In the genomic region with DNA sequence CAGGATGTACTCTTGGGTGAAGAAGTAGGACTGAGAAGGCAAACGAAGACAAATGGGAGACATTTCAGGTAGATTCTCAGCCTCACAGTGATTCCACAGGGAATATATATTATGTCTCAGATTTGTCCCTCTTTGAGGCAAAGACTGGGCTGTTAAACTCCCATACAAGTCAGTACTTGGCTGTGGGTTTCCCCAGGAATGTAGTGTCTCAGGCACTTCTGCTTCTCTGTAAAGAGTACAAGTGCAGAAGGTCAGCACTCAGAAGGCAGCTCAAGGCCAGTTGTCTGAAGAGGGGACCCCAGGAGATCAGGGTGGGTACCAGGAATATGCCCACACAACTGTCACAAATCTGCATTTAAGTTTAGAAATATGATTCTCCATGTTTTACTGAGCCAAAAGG, we compare ENCODE assay signal across 18 cellular contexts. TPM values are rescaled to one million over a fixed set of nuclear protein-coding genes. Genes with fewer than 3 reads are reported as not detected.
DNase-seq lines count a peak whose midpoint lies in the region; ATAC-seq, FAIRE-seq and TF ChIP-seq lines count a peak whose summit lies in the region.
"Had no signal": no experiment of that assay in that cellular context is flagged by ENCODE, and none has a peak within 500 bp of the region (broad histone marks: within the 10 kb centered on the region; RNA-seq: fewer than 3 reads in every experiment).

No MANE protein-coding gene starts in this region.

- H3K36me3 Mint-ChIP-seq in Caco-2 (ENCODE audit: insufficient read depth, unreplicated experiment) (no peaks in the 10 kb centered on the region), GM23338 (ENCODE audit: low read depth) (no peaks in the 10 kb centered on the region)
- H3K36me3 Mint-ChIP-seq: CD14-positive monocyte; CD8-positive, alpha-beta T cell had no signal

- ATAC-seq in GM23338 (no peak), HG03135 (IDR thresholded peaks at IDR 0.05; ENCODE audit: unreplicated experiment) (no peak), GM19023 (IDR thresholded peaks at IDR 0.05; ENCODE audit: unreplicated experiment) (no peak)
- ATAC-seq: A549; CD8-positive, alpha-beta T cell; GM12878 had no signal

- H2AFZ ChIP-seq in GM23338: peak overlapping the region; percentile 38; the same call in 1 of the 2 replicates
- H2AFZ ChIP-seq in keratinocyte (ENCODE audit: control insufficient read depth, low read length): peak overlapping the region; percentile 50

- no peaks in the 10 kb centered on the region for H3K9me1 ChIP-seq in keratinocyte (ENCODE audit: control insufficient read depth, extremely low read depth, insufficient read depth, low read length)

- H3K9ac ChIP-seq in keratinocyte (ENCODE audit: control insufficient read depth, extremely low read depth, insufficient read depth, low read length) (no peak overlapping the region), subcutaneous abdominal adipose tissue (ENCODE audit: low read length in 5 of 5) (no peak overlapping the region)

- H3K9me3 ChIP-seq in Caco-2 (no peaks in the 10 kb centered on the region), keratinocyte (ENCODE audit: control insufficient read depth, low read depth, low read length) (no peaks in the 10 kb centered on the region), subcutaneous abdominal adipose tissue (ENCODE audit: control insufficient read depth in 5 of 5, low read length in 5 of 5) (no peaks in the 10 kb centered on the region)
- H3K9me3 ChIP-seq: A549, HAP-1 had no signal

- no peaks in the 10 kb centered on the region for H3K9me2 ChIP-seq in GM23338 (ENCODE audit: insufficient read depth)

- H3K9me3 Mint-ChIP-seq in Caco-2 (ENCODE audit: unreplicated experiment) (no peaks in the 10 kb centered on the region), GM23338 (no peaks in the 10 kb centered on the region)
- H3K9me3 Mint-ChIP-seq: CD8-positive, alpha-beta T cell had no signal

- no peaks in the 10 kb centered on the region for H3K79me2 ChIP-seq in GM23338 (replicated peaks; ENCODE audit: insufficient read depth)
- no peaks in the 10 kb centered on the region for H3K79me2 ChIP-seq in keratinocyte (ENCODE audit: control insufficient read depth, insufficient read depth, low read length)

- no peaks in the 10 kb centered on the region for H3K4me1 Mint-ChIP-seq in Caco-2 (ENCODE audit: low read depth, unreplicated experiment)
- H3K4me1 Mint-ChIP-seq in GM23338: peaks cover 4% of the 10 kb centered on the region; the same call in 1 of the 3 replicates

- H3K4me3 ChIP-seq in Caco-2 (ENCODE audit: low read depth, low read length) (no peak overlapping the region), GM23338 (no peak overlapping the region), keratinocyte (ENCODE audit: control insufficient read depth in 2 of 3, extremely low read depth in 1 of 3, insufficient read depth in 2 of 3, low read depth in 1 of 3, low read length in 3 of 3) (no peak overlapping the region), subcutaneous abdominal adipose tissue (ENCODE audit: low read depth in 1 of 5, low read length in 5 of 5) (no peak overlapping the region)
- H3K4me3 ChIP-seq: A549, GM12878, HAP-1 had no signal

- dilution Hi-C loops in keratinocyte (cut with MboI; ENCODE audit: extremely low pct_ligation_motif_present, low sequenced_read_pairs): no loop called here

- H3K4me2 ChIP-seq in GM23338 (no peak overlapping the region), keratinocyte (ENCODE audit: control insufficient read depth, extremely low read depth, insufficient read depth, low read depth, low read length) (peak overlapping the region; percentile 36)
- H3K4me2 ChIP-seq: A549 had no signal

- H3K27me3 Mint-ChIP-seq in Caco-2 (ENCODE audit: insufficient read depth, unreplicated experiment) (no peaks in the 10 kb centered on the region), GM23338 (ENCODE audit: insufficient read depth, low read depth, poor library complexity) (no peaks in the 10 kb centered on the region)

- no peaks in the 10 kb centered on the region for H3K36me3 ChIP-seq in Caco-2 (ENCODE audit: control insufficient read depth, insufficient read depth, low read length)
- H3K36me3 ChIP-seq in GM23338 (ENCODE audit: insufficient read depth): no peaks in the 10 kb centered on the region; the same call in 1 of the 2 replicates
- H3K36me3 ChIP-seq in keratinocyte (ENCODE audit: control insufficient read depth in 2 of 2, extremely low read depth in 1 of 2, insufficient read depth in 2 of 2, low read length in 2 of 2): no peaks in the 10 kb centered on the region
- no peaks in the 10 kb centered on the region for H3K36me3 ChIP-seq in subcutaneous abdominal adipose tissue (ENCODE audit: control insufficient read depth in 5 of 5, insufficient read depth in 5 of 5, low read length in 5 of 5)
- H3K36me3 ChIP-seq: HAP-1 had no signal

- BruUV-seq in Caco-2 (replicated peaks; lab: Mats Ljungman, UMichigan): no TSS peak

- H3K27me3 ChIP-seq in Caco-2 (replicated peaks; ENCODE audit: control insufficient read depth, insufficient read depth, low read length) (no peaks in the 10 kb centered on the region), GM23338 (ENCODE audit: insufficient read depth) (no peaks in the 10 kb centered on the region), keratinocyte (ENCODE audit: control insufficient read depth, extremely low read depth, insufficient read depth, low read length) (no peaks in the 10 kb centered on the region), subcutaneous abdominal adipose tissue (ENCODE audit: control insufficient read depth in 5 of 5, insufficient read depth in 4 of 5, low read length in 5 of 5) (no peaks in the 10 kb centered on the region)

- CTCF ChIA-PET in Caco-2 (lab: Charles Lee): interaction anchor here (1.0 kb wide), 1 partner anchor 147 kb away, joined by 3 read pairs; no protein-coding TSS in a partner anchor

- peak overlapping the region; percentile 7 for H3K27ac Mint-ChIP-seq in Caco-2 (ENCODE audit: unreplicated experiment)
- H3K27ac Mint-ChIP-seq in GM23338: no peak overlapping the region; the same call in 1 of the 2 replicates
- H3K27ac Mint-ChIP-seq: CD14-positive monocyte; CD8-positive, alpha-beta T cell had no signal

- DNase-seq in Caco-2 (no peak), GM23338 (ENCODE audit: low spot score) (no peak), keratinocyte (ENCODE audit: low read depth, low spot score) (no peak), H54 (ENCODE audit: insufficient read length, low spot score) (no peak)
- DNase-seq: CD8-positive, alpha-beta T cell; COR-L47; DMS53; GOT3 had no signal

- peak; percentile 23 for FAIRE-seq in keratinocyte (lab: Jason Lieb, UNC)
- no peak for FAIRE-seq in H54 (lab: Jason Lieb, UNC)
- FAIRE-seq: A549, GM12878, GM18507, HTR-8/SVneo had no signal

- POLR2A ChIA-PET in Caco-2 (lab: Charles Lee): no interaction called here

- no peaks in the 10 kb centered on the region for H4K20me1 ChIP-seq in GM23338 (replicated peaks; ENCODE audit: insufficient read depth)
- H4K20me1 ChIP-seq in keratinocyte (ENCODE audit: control insufficient read depth, extremely low read depth, insufficient read depth, low read length): no peaks in the 10 kb centered on the region

- intact Hi-C loops in Caco-2 (cut with micrococcal nuclease; ENCODE audit: unreplicated experiment): no loop called here

- no peak overlapping the region for H3K4me3 Mint-ChIP-seq in Caco-2 (ENCODE audit: unreplicated experiment)
- no peak overlapping the region for H3K4me3 Mint-ChIP-seq in GM23338
- H3K4me3 Mint-ChIP-seq: CD14-positive monocyte; CD8-positive, alpha-beta T cell had no signal

- no peaks in the 10 kb centered on the region for H3F3A ChIP-seq in GM23338 (replicated peaks; ENCODE audit: low read depth)

- TF ChIP-seq CTCF in Caco-2 (IDR thresholded peaks at IDR 0.05; ENCODE audit: insufficient read depth in 1 of 2, low read depth in 1 of 2, low read length in 1 of 2, severe bottlenecking in 1 of 2, unreplicated experiment in 1 of 2) (no peak), GM23338 (conservative IDR thresholded peaks at IDR 0.05; ENCODE audit: low read depth in 2 of 2) (no peak), keratinocyte (optimal IDR thresholded peaks at IDR 0.05 in 1 of 3, IDR thresholded peaks at IDR 0.05 in 1 of 3, conservative IDR thresholded peaks at IDR 0.05 in 1 of 3; ENCODE audit: extremely low read depth in 1 of 3, insufficient read depth in 2 of 3, low read length in 3 of 3) (no peak)

- no peak for TF ChIP-seq POLR2A in H54 (IDR thresholded peaks at IDR 0.05; ENCODE audit: low read depth, low read length)

- no peak overlapping the region for H3K27ac ChIP-seq in GM23338 (ENCODE audit: low read depth)
- no peak overlapping the region for H3K27ac ChIP-seq in keratinocyte (ENCODE audit: control insufficient read depth, insufficient read depth, low read length)
- H3K27ac ChIP-seq in subcutaneous abdominal adipose tissue (ENCODE audit: low read depth, low read length): peak overlapping the region; percentile 89
- H3K27ac ChIP-seq: A549 had no signal

- no peaks in the 10 kb centered on the region for H3K4me1 ChIP-seq in Caco-2
- no peaks in the 10 kb centered on the region for H3K4me1 ChIP-seq in GM23338 (ENCODE audit: insufficient read depth)
- peaks cover 5% of the 10 kb centered on the region for H3K4me1 ChIP-seq in keratinocyte (ENCODE audit: control insufficient read depth, extremely low read depth, insufficient read depth, low read length)
- peaks cover 3 to 41% (median 18%) of the 10 kb centered on the region in 5 donors for H3K4me1 ChIP-seq in subcutaneous abdominal adipose tissue (ENCODE audit: control insufficient read depth in 5 of 5, insufficient read depth in 5 of 5, low read length in 5 of 5)
- H3K4me1 ChIP-seq: A549, HAP-1 had no signal

TF ChIP-seq in GM23338, 12 proteins besides CTCF, POLR2A, EP300 and RAD21 (continues in another document):
- no peak for TF ChIP-seq CREB1 (CRISPR knock-in tag; IDR thresholded peaks at IDR 0.05; ENCODE audit: low read depth)

RNA-seq across cellular contexts. Expression of a gene that starts 39.9 kb away (rescaled TPM):
- 42.1 and 47.9 TPM in 2 replicates for total RNA-seq in Caco-2 (2022)
- total RNA-seq in GM23338 (2014; rRNA removed; shearing (Covaris generic)): 7.4 and 13.7 TPM in 2 replicates
- 2.0 and 2.9 TPM in 2 replicates for polyA plus RNA-seq in GM23338 (2016; fragmentation: Nextera tagmentation; extraction: Ambion mirVana)
- 11.1 to 25.6 TPM (median 14.9 TPM) in 3 replicates for polyA plus RNA-seq in keratinocyte
- polyA plus RNA-seq in keratinocyte (2011; ENCODE audit: low read depth): 31.7 TPM
- polyA plus RNA-seq in keratinocyte (2011; cell fraction: cytosol; rRNA removed): 10.4 and 15.9 TPM in 2 replicates
- 26.5 and 29.5 TPM in 2 replicates for polyA plus RNA-seq in keratinocyte (2011; cell fraction: nucleus; rRNA removed)
- 8.8 and 18.5 TPM in 2 replicates for polyA plus RNA-seq in keratinocyte (2012; ENCODE audit: low replicate concordance)
- 12.8 to 71.0 TPM (median 43.5 TPM) in 3 replicates for polyA minus RNA-seq in keratinocyte
- polyA minus RNA-seq in keratinocyte (2011; cell fraction: cytosol; rRNA and poly(A)+ RNA removed): 11.1 TPM
- 79.5 and 114 TPM in 2 replicates for polyA minus RNA-seq in keratinocyte (2011; cell fraction: nucleus; rRNA and poly(A)+ RNA removed)
- total RNA-seq: G401 had no signal
- polyA plus RNA-seq: GM12878 had no signal
